Comparison of ENCODE assay signal across 16 cellular contexts in the genomic region with DNA sequence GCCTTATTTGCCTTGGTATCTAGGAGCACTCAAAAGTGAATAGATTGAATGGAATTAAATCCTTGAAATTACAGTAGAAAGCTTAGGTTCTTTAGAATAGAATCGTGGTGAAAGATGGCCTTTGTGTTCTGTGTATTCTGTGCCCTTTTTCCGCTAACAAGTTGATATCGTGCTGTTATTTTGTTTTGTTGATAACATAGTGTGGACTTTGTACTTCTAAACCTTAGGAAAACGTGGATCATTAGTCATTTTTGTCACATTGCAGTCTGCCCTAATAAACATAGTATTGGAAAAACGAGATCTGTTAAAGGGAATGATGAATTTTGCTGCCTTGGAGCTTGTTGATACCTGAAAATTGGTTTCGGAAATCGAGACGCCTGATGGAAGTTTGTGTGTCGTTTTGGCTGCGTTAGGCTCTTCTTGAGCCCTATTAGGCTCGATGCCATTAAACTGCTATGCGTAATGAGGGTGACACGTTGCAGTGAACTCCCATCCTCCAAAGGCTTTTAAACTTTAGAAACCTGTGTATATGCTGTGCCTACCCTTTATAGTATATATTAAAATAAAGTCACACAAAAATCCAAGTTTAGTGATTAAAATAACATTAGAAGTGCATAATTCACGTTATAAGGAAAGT.
DNase-seq lines count a peak whose midpoint lies in the region; ATAC-seq, FAIRE-seq and TF ChIP-seq lines count a peak whose summit lies in the region.
"Had no signal": no experiment of that assay in that cellular context is flagged by ENCODE, and none has a peak within 500 bp of the region (broad histone marks: within the 10 kb centered on the region; RNA-seq: fewer than 3 reads in every experiment).

No MANE protein-coding gene starts in this region.

- H3K9me3 Mint-ChIP-seq in Caco-2 (ENCODE audit: unreplicated experiment): no peaks in the 10 kb centered on the region

- H2AFZ ChIP-seq in OCI-LY1 (ENCODE audit: low read length): no peak overlapping the region
- H2AFZ ChIP-seq in hepatocyte: no peak overlapping the region
- H2AFZ ChIP-seq: PC-9 had no signal

- no TSS peak for BruUV-seq in Caco-2 (replicated peaks; lab: Mats Ljungman, UMichigan)

- POLR2A ChIA-PET in Caco-2 (lab: Charles Lee): no interaction called here

- H3K27ac Mint-ChIP-seq in Caco-2 (ENCODE audit: unreplicated experiment): peak overlapping the region; percentile 28

- H3K79me2 ChIP-seq in OCI-LY1 (ENCODE audit: insufficient read depth, low read length): no peaks in the 10 kb centered on the region; the same call in 1 of the 2 replicates
- peaks cover 23% of the 10 kb centered on the region for H3K79me2 ChIP-seq in hepatocyte

- H3K4me1 ChIP-seq in Caco-2 (peaks cover 43% of the 10 kb centered on the region), OCI-LY1 (ENCODE audit: insufficient read depth, low read length, severe bottlenecking) (peaks cover 83% of the 10 kb centered on the region), hepatocyte (ENCODE audit: insufficient read depth) (peaks cover 15% of the 10 kb centered on the region), small intestine (ENCODE audit: control insufficient read depth in 2 of 2, insufficient read depth in 1 of 2, low read depth in 1 of 2, low read length in 1 of 2) (peaks cover 14 to 20% of the 10 kb centered on the region in 2 donors)
- H3K4me1 ChIP-seq: HAP-1 had no signal

- no peak for FAIRE-seq in small intestine (lab: Jason Lieb, UNC)

- 0 out of 2 replicates have a peak, but pooled peaks cover 3% of the 10 kb centered on the region for H3K9me3 ChIP-seq in Caco-2
- peaks cover 9% of the 10 kb centered on the region for H3K9me3 ChIP-seq in OCI-LY1 (ENCODE audit: low read length)
- no peaks in the 10 kb centered on the region for H3K9me3 ChIP-seq in hepatocyte (ENCODE audit: low read depth)
- H3K9me3 ChIP-seq in small intestine (ENCODE audit: control insufficient read depth, low read depth): no peaks in the 10 kb centered on the region
- H3K9me3 ChIP-seq: HAP-1 had no signal

- no peak overlapping the region for H3K4me3 ChIP-seq in Caco-2 (ENCODE audit: low read depth, low read length)
- no peak overlapping the region for H3K4me3 ChIP-seq in OCI-LY1 (ENCODE audit: low read depth, low read length, poor library complexity, severe bottlenecking)
- H3K4me3 ChIP-seq in hepatocyte: no peak overlapping the region
- no peak overlapping the region for H3K4me3 ChIP-seq in small intestine (ENCODE audit: low read depth in 1 of 2, low read length in 2 of 2)
- H3K4me3 ChIP-seq: HAP-1, PC-9 had no signal

- H3F3A ChIP-seq in OCI-LY1 (ENCODE audit: insufficient read depth, low read length): no peaks in the 10 kb centered on the region

- DNase-seq in Caco-2 (no peak), hepatocyte (ENCODE audit: low spot score) (no peak), small intestine (peak; percentile 80), cardiac septum (ENCODE audit: low spot score) (no peak)
- no peak for DNase-seq in stimulated activated CD4-positive, alpha-beta T cell treated with anti-CD3 and anti-CD28 coated beads, Interleukin-1b, Interleukin-23, amount 100 ng/mL, for 48 hours
- DNase-seq: DMS153, KBM-7, NCI-H146, NCI-H2081 treated with DMSO at 0.1 percent for 48 hours, NCI-H2227 treated with DMSO at 0.1 percent for 48 hours, NCI-H524 treated with DMSO at 0.1 percent for 48 hours, PC-9 had no signal

- TF ChIP-seq CTCF in Caco-2 (IDR thresholded peaks at IDR 0.05; ENCODE audit: insufficient read depth in 1 of 2, low read depth in 1 of 2, low read length in 1 of 2, severe bottlenecking in 1 of 2, unreplicated experiment in 1 of 2) (no peak), OCI-LY1 (IDR thresholded peaks at IDR 0.05; ENCODE audit: low read length) (no peak), hepatocyte (IDR thresholded peaks at IDR 0.05; ENCODE audit: poor library complexity) (no peak)

- ATAC-seq in HG02759 (IDR thresholded peaks at IDR 0.05; ENCODE audit: unreplicated experiment): no peak

- H3K4me2 ChIP-seq in OCI-LY1 (ENCODE audit: low read length) (no peak overlapping the region), hepatocyte (peak overlapping the region; percentile 33)
- H3K4me2 ChIP-seq: PC-9 had no signal

- H3K4me1 Mint-ChIP-seq in Caco-2 (ENCODE audit: low read depth, unreplicated experiment): peaks cover 78% of the 10 kb centered on the region

- H3K27ac ChIP-seq in OCI-LY1 (ENCODE audit: low read depth, low read length, poor library complexity, severe bottlenecking) (peak overlapping the region; percentile 72), hepatocyte (peak overlapping the region; percentile 72), small intestine (ENCODE audit: low read depth in 1 of 2, low read length in 1 of 2) (no peak overlapping the region)
- H3K27ac ChIP-seq: HL-60, PC-9 had no signal

- no peaks in the 10 kb centered on the region for H3K27me3 Mint-ChIP-seq in Caco-2 (ENCODE audit: insufficient read depth, unreplicated experiment)

- H3K36me3 ChIP-seq in Caco-2 (ENCODE audit: control insufficient read depth, insufficient read depth, low read length) (no peaks in the 10 kb centered on the region), OCI-LY1 (ENCODE audit: insufficient read depth, low read length) (peaks cover 30% of the 10 kb centered on the region), hepatocyte (replicated peaks; ENCODE audit: insufficient read depth, low read depth) (no peaks in the 10 kb centered on the region), small intestine (ENCODE audit: control insufficient read depth in 2 of 2, insufficient read depth in 2 of 2, low read length in 2 of 2) (no peaks in the 10 kb centered on the region)
- H3K36me3 ChIP-seq: HAP-1 had no signal

- H3K9me2 ChIP-seq in OCI-LY1 (ENCODE audit: low read depth, low read length) (no peaks in the 10 kb centered on the region), hepatocyte (replicated peaks; ENCODE audit: insufficient read depth) (no peaks in the 10 kb centered on the region)

- H3K9ac ChIP-seq in OCI-LY1 (ENCODE audit: low read length): no peak overlapping the region

- H4K20me1 ChIP-seq in OCI-LY1 (ENCODE audit: insufficient read depth, low read length): no peaks in the 10 kb centered on the region
- H4K20me1 ChIP-seq in hepatocyte (ENCODE audit: insufficient read depth, poor library complexity, severe bottlenecking): no peaks in the 10 kb centered on the region

- peaks cover 6% of the 10 kb centered on the region for H3K36me3 Mint-ChIP-seq in Caco-2 (ENCODE audit: insufficient read depth, unreplicated experiment)

- H3K27me3 ChIP-seq in Caco-2 (replicated peaks; ENCODE audit: control insufficient read depth, insufficient read depth, low read length) (no peaks in the 10 kb centered on the region), OCI-LY1 (ENCODE audit: insufficient read depth, low read length) (no peaks in the 10 kb centered on the region), hepatocyte (no peaks in the 10 kb centered on the region), small intestine (ENCODE audit: control insufficient read depth in 2 of 2, insufficient read depth in 2 of 2, low read length in 2 of 2) (no peaks in the 10 kb centered on the region)

- peak overlapping the region; percentile 2 for H3K4me3 Mint-ChIP-seq in Caco-2 (ENCODE audit: unreplicated experiment)

- 77% methylated on average over 14 of the region's 14 CpGs for WGBS in hepatocyte (ENCODE audit: low lambda C conversion rate, missing lambda C conversion rate)
- 16 to 59% (median 34%) methylated on average over 14 of the region's 14 CpGs for WGBS in small intestine, 3 donors

- CTCF ChIA-PET in Caco-2 (lab: Charles Lee): no interaction called here

- intact Hi-C loops in Caco-2 (cut with micrococcal nuclease; ENCODE audit: unreplicated experiment): no loop called here
- intact Hi-C loops in cardiac septum (cut with DNase I): no loop called here

Comparison
In these comparisons a context has a peak if more than half of its experiments do, and no peak if none do; other contexts are left out.
1. H3K27ac ChIP-seq: peak in OCI-LY1 (single experiment) and hepatocyte (single experiment); none in small intestine (0 of 2).